ENCODE assay signal across 1 cellular context in the genomic region with DNA sequence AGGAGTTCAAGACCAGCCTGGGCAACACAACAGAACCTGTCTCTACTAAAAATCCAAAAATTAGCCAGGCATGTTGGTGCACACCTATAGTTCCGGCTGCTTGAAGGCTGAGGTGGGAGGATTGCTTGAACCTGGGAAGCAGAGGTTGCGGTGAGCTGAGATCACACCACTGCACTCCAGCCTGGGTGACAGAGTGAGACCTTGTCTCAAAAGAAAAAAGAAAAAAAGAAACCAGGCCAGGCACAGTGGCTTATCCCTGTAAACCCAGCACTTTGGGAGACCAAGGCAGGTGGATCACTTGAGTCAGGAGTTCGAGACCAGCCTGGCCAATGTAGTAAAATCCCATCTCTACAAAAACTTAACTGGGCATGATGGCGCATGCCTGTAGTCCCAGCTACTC. TPM values are rescaled to one million over a fixed set of nuclear protein-coding genes. Genes with fewer than 3 reads are reported as not detected.
"Had no signal": no experiment of that assay in that cellular context is flagged by ENCODE, and none has a peak within 500 bp of the region (broad histone marks: within the 10 kb centered on the region; RNA-seq: fewer than 3 reads in every experiment).

No MANE protein-coding gene starts in this region.

RNA-seq across cellular contexts. Expression of a gene that starts 33.9 kb away (rescaled TPM):
- total RNA-seq: HT-29 had no signal
